ENCODE assay signal across 1 cellular context in the genomic region with DNA sequence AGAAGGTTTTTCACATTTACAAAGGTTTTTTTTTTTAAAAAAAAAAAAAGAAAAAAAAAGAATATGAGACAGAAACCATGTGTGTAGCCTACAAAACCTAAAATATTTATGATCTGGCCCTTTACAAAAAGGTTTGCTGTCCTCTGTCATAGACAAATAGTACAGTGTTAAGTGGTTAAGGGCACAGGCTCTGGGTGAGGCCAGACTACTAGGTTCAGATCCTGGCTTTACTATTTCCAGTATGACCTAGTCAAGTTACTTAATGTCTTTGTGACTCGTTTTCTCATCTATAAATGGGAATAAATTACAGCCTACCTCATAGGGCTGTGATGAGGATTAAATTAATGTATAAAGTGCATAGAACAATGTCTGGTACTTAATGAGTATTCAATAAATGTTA.
TF ChIP-seq lines count a peak whose summit lies in the region.

No MANE protein-coding gene starts in this region.

TF ChIP-seq in IMR-90, 13 proteins besides CTCF, POLR2A, EP300 and RAD21 (continued from another document):
- no peak for TF ChIP-seq CHD1 (IDR thresholded peaks at IDR 0.05; ENCODE audit: low read depth, low read length)
- TF ChIP-seq SMC3 (IDR thresholded peaks at IDR 0.05; ENCODE audit: low read depth, low read length) = no peak
- TF ChIP-seq CEBPB (IDR thresholded peaks at IDR 0.05; ENCODE audit: low read depth, low read length) = no peak
- TF ChIP-seq MAFK (IDR thresholded peaks at IDR 0.05; ENCODE audit: low read depth, low read length) = no peak
- no peak for TF ChIP-seq RFX5 (IDR thresholded peaks at IDR 0.05; ENCODE audit: low read depth, low read length)
- TF ChIP-seq RCOR1 (IDR thresholded peaks at IDR 0.05; ENCODE audit: insufficient replicate concordance, low read length) = no peak
- no peak for TF ChIP-seq MAZ (IDR thresholded peaks at IDR 0.05; ENCODE audit: borderline replicate concordance, low read depth, low read length)
- no peak for TF ChIP-seq FOS (IDR thresholded peaks at IDR 0.05; ENCODE audit: low read depth, low read length)
- TF ChIP-seq, protein P1, sequence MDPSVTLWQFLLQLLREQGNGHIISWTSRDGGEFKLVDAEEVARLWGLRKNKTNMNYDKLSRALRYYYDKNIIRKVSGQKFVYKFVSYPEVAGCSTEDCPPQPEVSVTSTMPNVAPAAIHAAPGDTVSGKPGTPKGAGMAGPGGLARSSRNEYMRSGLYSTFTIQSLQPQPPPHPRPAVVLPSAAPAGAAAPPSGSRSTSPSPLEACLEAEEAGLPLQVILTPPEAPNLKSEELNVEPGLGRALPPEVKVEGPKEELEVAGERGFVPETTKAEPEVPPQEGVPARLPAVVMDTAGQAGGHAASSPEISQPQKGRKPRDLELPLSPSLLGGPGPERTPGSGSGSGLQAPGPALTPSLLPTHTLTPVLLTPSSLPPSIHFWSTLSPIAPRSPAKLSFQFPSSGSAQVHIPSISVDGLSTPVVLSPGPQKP (IDR thresholded peaks at IDR 0.05; ENCODE audit: borderline replicate concordance, low read depth, low read length) = no peak
- no peak for TF ChIP-seq NFE2L2 (IDR thresholded peaks at IDR 0.05; ENCODE audit: low read depth, low read length)
